In the genomic region with DNA sequence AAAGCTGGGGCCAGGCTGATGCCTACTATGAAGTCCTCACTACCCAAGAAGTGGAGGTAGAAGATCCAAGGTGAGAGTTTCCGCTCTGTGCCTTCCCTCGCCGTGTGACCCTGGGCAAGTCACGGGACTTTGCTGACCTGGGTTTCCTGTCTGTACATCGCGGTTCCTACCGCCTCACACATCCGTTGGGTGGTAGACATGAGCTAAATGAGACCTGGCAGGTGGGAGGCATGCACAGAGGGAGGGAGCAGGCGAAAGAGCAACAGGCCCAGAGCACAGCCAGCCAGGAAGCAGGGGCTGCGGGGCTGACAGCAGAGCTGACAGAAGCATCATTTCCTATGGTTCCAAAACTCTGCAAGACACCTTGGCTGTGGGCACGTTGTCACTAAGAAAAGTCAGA, we compare ENCODE assay signal across 9 cellular contexts.
DNase-seq lines count a peak whose midpoint lies in the region; ATAC-seq lines count a peak whose summit lies in the region.
"Had no signal": no experiment of that assay in that cellular context is flagged by ENCODE, and none has a peak within 500 bp of the region (broad histone marks: within the 10 kb centered on the region; RNA-seq: fewer than 3 reads in every experiment).

No MANE protein-coding gene starts in this region.

- peaks cover 35% of the 10 kb centered on the region for H3K4me1 Mint-ChIP-seq in dendritic cell treated with granulocyte-macrophage colony-stimulating factor and Interleukin-4, amounts not matched to agents 40 ng/mL and 50 ng/mL, for 4 days (ENCODE audit: low read depth)

- ATAC-seq in HG02642 (IDR thresholded peaks at IDR 0.05; ENCODE audit: poor library complexity, unreplicated experiment) (peak; percentile 43), HG03039 (IDR thresholded peaks at IDR 0.05; ENCODE audit: unreplicated experiment) (no peak), GM19452 (IDR thresholded peaks at IDR 0.05; ENCODE audit: unreplicated experiment) (no peak)

- H3K27ac Mint-ChIP-seq in dendritic cell treated with granulocyte-macrophage colony-stimulating factor and Interleukin-4, amounts not matched to agents 40 ng/mL and 50 ng/mL, for 4 days, result peak overlapping the region; percentile 12

- intact Hi-C loops in dendritic cell treated with granulocyte-macrophage colony-stimulating factor and Interleukin-4, amounts not matched to agents 40 ng/mL and 50 ng/mL, for 4 days (cut with micrococcal nuclease), result no loop called here

- no peak overlapping the region for H3K4me3 Mint-ChIP-seq in dendritic cell treated with granulocyte-macrophage colony-stimulating factor and Interleukin-4, amounts not matched to agents 40 ng/mL and 50 ng/mL, for 4 days

- DNase-seq in activated CD8-positive, alpha-beta memory T cell treated with anti-CD3 and anti-CD28 coated beads for 1 hour (ENCODE audit: extremely low read depth in 1 of 2, low read depth in 1 of 2), result peak; percentile 44 to 73
- DNase-seq in stimulated activated CD8-positive, alpha-beta memory T cell treated with anti-CD3 and anti-CD28 coated beads, Interleukin-15, amount 100 ng/mL, for 1 hour (ENCODE audit: low read depth), result peak; percentile 44
- DNase-seq in MV-4-11 (lab: John Stamatoyannopoulos, UW) (no peak), NCI-H748 (lab: John Stamatoyannopoulos, UW; ENCODE audit: unreplicated experiment) (no peak)
- DNase-seq: NCI-H226 had no signal

- no peaks in the 10 kb centered on the region for H3K27me3 Mint-ChIP-seq in dendritic cell treated with granulocyte-macrophage colony-stimulating factor and Interleukin-4, amounts not matched to agents 40 ng/mL and 50 ng/mL, for 4 days

- peaks cover 64% of the 10 kb centered on the region for H3K36me3 Mint-ChIP-seq in dendritic cell treated with granulocyte-macrophage colony-stimulating factor and Interleukin-4, amounts not matched to agents 40 ng/mL and 50 ng/mL, for 4 days (ENCODE audit: low read depth)

- peaks cover 6% of the 10 kb centered on the region for H3K9me3 Mint-ChIP-seq in dendritic cell treated with granulocyte-macrophage colony-stimulating factor and Interleukin-4, amounts not matched to agents 40 ng/mL and 50 ng/mL, for 4 days

Comparison
In these comparisons a context has a peak if more than half of its experiments do, and no peak if none do; other contexts are left out.
1. DNase-seq: peak in activated CD8-positive, alpha-beta memory T cell treated with anti-CD3 and anti-CD28 coated beads for 1 hour (2 of 2) and stimulated activated CD8-positive, alpha-beta memory T cell treated with anti-CD3 and anti-CD28 coated beads, Interleukin-15, amount 100 ng/mL, for 1 hour (single experiment); none in MV-4-11 (single experiment) and NCI-H748 (single experiment).